ENCODE assay signal across 8 cellular contexts in the genomic region with DNA sequence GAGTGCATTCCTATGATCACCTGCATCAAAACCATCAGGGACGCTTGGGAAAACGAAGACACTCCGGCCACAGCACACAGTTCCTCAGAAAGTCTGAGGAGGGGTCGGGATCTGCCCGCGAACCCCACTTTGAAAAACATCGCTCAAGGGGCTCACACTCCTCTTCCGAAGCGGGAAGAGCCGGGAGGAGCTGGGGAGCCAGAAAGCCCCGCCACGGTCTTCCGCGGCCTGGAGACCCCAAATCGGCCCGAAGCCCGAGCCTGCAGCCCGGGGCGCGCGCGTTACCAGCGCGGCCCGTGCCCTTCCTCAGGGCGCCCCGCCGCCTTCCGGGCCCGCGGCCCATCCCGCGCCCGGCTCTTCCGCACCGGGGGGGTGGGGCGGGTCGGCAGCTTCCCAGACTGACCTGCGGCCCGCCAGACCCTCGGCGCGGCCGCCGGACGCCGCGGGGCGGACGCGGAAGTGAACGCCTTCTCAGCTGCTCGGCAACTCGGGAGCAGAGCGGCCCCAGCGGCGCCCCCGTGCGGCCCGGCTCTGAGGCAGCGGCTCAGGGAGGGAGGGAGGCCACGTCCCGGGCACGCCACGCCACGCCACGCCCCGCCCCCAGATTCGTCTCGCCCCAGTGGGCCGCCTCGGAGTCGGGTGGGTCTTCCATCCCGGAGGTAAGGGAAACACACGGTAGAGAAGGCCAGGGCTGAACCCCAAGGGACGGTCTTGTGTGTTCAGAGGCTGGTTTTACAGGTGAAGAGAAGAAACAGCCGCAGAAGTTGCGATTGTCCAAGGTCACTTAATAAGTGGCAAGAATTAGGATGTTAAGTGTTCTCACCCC. TPM values are rescaled to one million over a fixed set of nuclear protein-coding genes. Genes with fewer than 3 reads are reported as not detected.
DNase-seq lines count a peak whose midpoint lies in the region; ATAC-seq and TF ChIP-seq lines count a peak whose summit lies in the region.

Gene KCTD18 (minus strand): TSS at position 461 of the 826 bp plus-strand sequence. CDS start 3,052 bp downstream, outside the sequence.

- intact Hi-C loops in PC-3 (cut with micrococcal nuclease): loop anchor here (1.0 kb wide), 2 partner anchors 13 to 27 kb away; no protein-coding TSS in a partner anchor

- no peaks in the 10 kb centered on the region for H3K9me3 ChIP-seq in PC-3 (ENCODE audit: low read length)

- H3K27me3 ChIP-seq in PC-3 (ENCODE audit: low read length): no peaks in the 10 kb centered on the region

- POLR2A ChIA-PET in PC-3 (lab: Charles Lee; ENCODE audit: unreplicated experiment): interaction anchor here (0.6 to 1.0 kb wide), 3 partner anchors 11 to 104 kb away, joined by 3 to 4 read pairs (median 4); no protein-coding TSS in a partner anchor

- peak; percentile 98 for ATAC-seq in GM21526 (IDR thresholded peaks at IDR 0.05; ENCODE audit: low FRiP score, unreplicated experiment)
- peak; percentile 92 for ATAC-seq in PC-3

- no peaks in the 10 kb centered on the region for H4K20me1 ChIP-seq in PC-3 (ENCODE audit: low read length)

- peak within 1 kb of the TSS; percentile 92 for H3K9ac ChIP-seq in PC-3 (ENCODE audit: low read length)

- H2AFZ ChIP-seq in PC-3 (ENCODE audit: low read length): peak within 1 kb of the TSS; percentile 98

- peak within 1 kb of the TSS; percentile 12; the same call in 1 of the 2 replicates for H3K27ac ChIP-seq in PC-3 (ENCODE audit: low read length)

- CTCF ChIA-PET in PC-3 (lab: Charles Lee): interaction anchor here (1.3 to 1.6 kb wide), 2 partner anchors 14 to 26 kb away, joined by 4 to 10 read pairs; no protein-coding TSS in a partner anchor

- peaks cover 15% of the 10 kb centered on the region for H3K79me2 ChIP-seq in PC-3 (ENCODE audit: low read length)

- no peaks in the 10 kb centered on the region; the same call in 1 of the 2 replicates for H3K36me3 ChIP-seq in PC-3 (ENCODE audit: low read depth, low read length)

- no peaks in the 10 kb centered on the region for H3K9me2 ChIP-seq in PC-3 (replicated peaks; ENCODE audit: low read length)

- TF ChIP-seq CTCF in PC-3 (conservative IDR thresholded peaks at IDR 0.05; ENCODE audit: low read depth, low read length) (peak; percentile 71), epithelial cell of proximal tubule (conservative IDR thresholded peaks at IDR 0.05; ENCODE audit: low read depth, low read length) (peak; percentile 68)

- H3K4me2 ChIP-seq in PC-3 (ENCODE audit: low read length): peak within 1 kb of the TSS; percentile 100

- no peaks in the 10 kb centered on the region for H3F3A ChIP-seq in PC-3 (ENCODE audit: low read length, unreplicated experiment)

- DNase-seq in DMS153 (lab: John Stamatoyannopoulos, UW) (peak; percentile 58), HuH-7.5 (ENCODE audit: low spot score) (peak; percentile 85), PC-3 (peak; percentile 89), activated T-cell treated with anti-CD3 and anti-CD28 coated beads for 48 hours (ENCODE audit: low read depth) (peak; percentile 90), epithelial cell of proximal tubule (ENCODE audit: low read depth) (no peak), mucosa of gallbladder (ENCODE audit: low spot score) (peak; percentile 93)
- DNase-seq in stimulated activated CD8-positive, alpha-beta memory T cell treated with anti-CD3 and anti-CD28 coated beads, Interleukin-4, amount 100 ng/mL, for 4 hours (ENCODE audit: low read depth in 2 of 2, low spot score in 1 of 2): peak; percentile 81 to 84

- no TSS peak for BruUV-seq in PC-3 (replicated peaks; lab: Mats Ljungman, UMichigan)

- H3K4me3 ChIP-seq in PC-3 (ENCODE audit: low read length) (peak within 1 kb of the TSS; percentile 92), epithelial cell of proximal tubule (ENCODE audit: low read depth, low read length) (peak within 1 kb of the TSS; percentile 84)

- H3K4me1 ChIP-seq in PC-3 (ENCODE audit: insufficient read depth, low read length): peaks cover 24% of the 10 kb centered on the region

RNA-seq across cellular contexts. Expression of gene KCTD18, which starts in this region (rescaled TPM):
- total RNA-seq in PC-3 (2014; rRNA removed) (10.4 and 13.0 TPM in 2 replicates), epithelial cell of proximal tubule (7.4 and 11.4 TPM in 2 replicates), mucosa of gallbladder (16.1 TPM)
